In genomic region chr9:123825337-123825736, GRCh38 we compare ENCODE assay signal across 14 cellular contexts.
A peak's percentile ranks its signal among the peaks of the same experiment; 100 is the strongest.
DNase-seq lines count a peak whose midpoint lies in the region; ATAC-seq, FAIRE-seq and TF ChIP-seq lines count a peak whose summit lies in the region.
"Had no signal": no experiment of that assay in that cellular context is flagged by ENCODE, and none has a peak within 500 bp of the region (broad histone marks: within the 10 kb centered on the region; RNA-seq: fewer than 3 reads in every experiment).

No MANE protein-coding gene starts in this region.

- H3K27me3 Mint-ChIP-seq in MCF 10A (ENCODE audit: insufficient read depth, unreplicated experiment) = no peaks in the 10 kb centered on the region
- H3K27me3 Mint-ChIP-seq: T-helper 17 cell had no signal

- intact Hi-C loops in MCF 10A (cut with micrococcal nuclease) = no loop called here
- intact Hi-C loops in breast epithelium (cut with DNase I; ENCODE audit: low total_unique reads) = no loop called here

- no peak for FAIRE-seq in urothelium cell line (lab: Jason Lieb, UNC)

- BruUV-seq in MCF 10A (replicated peaks; lab: Mats Ljungman, UMichigan) = no TSS peak

- no peaks in the 10 kb centered on the region for H3K4me1 Mint-ChIP-seq in MCF 10A (ENCODE audit: insufficient read depth, unreplicated experiment)

- ATAC-seq in HG03521 (IDR thresholded peaks at IDR 0.05; ENCODE audit: unreplicated experiment) = no peak
- ATAC-seq: activated CD8-positive, alpha-beta T cell treated with anti-CD3 and anti-CD28 coated beads, Interleukin-2, amount 10 ng/mL, durations not matched to agents 7 days and 5 days; lower lobe of right lung; T-helper 17 cell had no signal

- H3K4me3 ChIP-seq in breast epithelium (no peak overlapping the region), fibroblast of pulmonary artery (replicated peaks; ENCODE audit: low read depth, low read length) (no peak overlapping the region)
- H3K4me3 ChIP-seq: lower lobe of right lung had no signal

- H3K9me3 ChIP-seq in breast epithelium = peaks cover 0 to 25% of the 10 kb centered on the region in 2 donors

- TF ChIP-seq CTCF in MCF 10A (IDR thresholded peaks at IDR 0.05; ENCODE audit: unreplicated experiment) = no peak
- TF ChIP-seq CTCF in breast epithelium (IDR thresholded peaks at IDR 0.05) = no peak
- peak; percentile 23 for TF ChIP-seq CTCF in fibroblast of pulmonary artery (IDR thresholded peaks at IDR 0.05; ENCODE audit: low read length, missing control alignments)

- no peaks in the 10 kb centered on the region for H3K4me1 ChIP-seq in breast epithelium
- H3K4me1 ChIP-seq: lower lobe of right lung had no signal

- no peak overlapping the region for H3K27ac ChIP-seq in breast epithelium
- H3K27ac ChIP-seq: lower lobe of right lung had no signal

- TF ChIP-seq POLR2A in breast epithelium (IDR thresholded peaks at IDR 0.05) = no peak

- DNase-seq in MCF 10A (ENCODE audit: unreplicated experiment) (peak; percentile 8), breast epithelium (ENCODE audit: low spot score in 2 of 2) (no peak), SK-N-DZ (ENCODE audit: low spot score) (peak; percentile 7), fibroblast of pulmonary artery (ENCODE audit: low read depth) (peak; percentile 18), urothelium cell line (ENCODE audit: low spot score) (peak; percentile 13), ecto neural progenitor cell (ENCODE audit: low spot score) (no peak)
- no peak for DNase-seq in activated T-cell treated with anti-CD3 and anti-CD28 coated beads, Interleukin-2, amount 50 U/mL, for 48 hours
- DNase-seq: activated CD8-positive, alpha-beta T cell treated with anti-CD3 and anti-CD28 coated beads, Interleukin-2, amount 10 ng/mL, durations not matched to agents 7 days and 5 days; cerebellar nuclear complex; KBM-7; lower lobe of right lung; occipital lobe; T-helper 17 cell had no signal

- no peak overlapping the region for H3K27ac Mint-ChIP-seq in MCF 10A (ENCODE audit: low read depth, unreplicated experiment)
- H3K27ac Mint-ChIP-seq: activated CD8-positive, alpha-beta T cell treated with anti-CD3 and anti-CD28 coated beads, Interleukin-2, amount 10 ng/mL, durations not matched to agents 7 days and 5 days; T-helper 17 cell had no signal

- no peak overlapping the region for H3K4me3 Mint-ChIP-seq in MCF 10A (ENCODE audit: unreplicated experiment)
- H3K4me3 Mint-ChIP-seq: activated CD8-positive, alpha-beta T cell treated with anti-CD3 and anti-CD28 coated beads, Interleukin-2, amount 10 ng/mL, durations not matched to agents 7 days and 5 days; T-helper 17 cell had no signal

- no peaks in the 10 kb centered on the region for H3K36me3 ChIP-seq in breast epithelium
- H3K36me3 ChIP-seq: lower lobe of right lung had no signal

- H3K36me3 Mint-ChIP-seq in MCF 10A (ENCODE audit: insufficient read depth, unreplicated experiment) = peaks cover 5% of the 10 kb centered on the region

- POLR2A ChIA-PET in MCF 10A (lab: Yijun Ruan, JAX) = interaction anchor here (0.6 to 1.5 kb wide), 4 partner anchors 8 to 231 kb away, joined by 3 read pairs; no protein-coding TSS in a partner anchor

- CTCF ChIA-PET in MCF 10A (lab: Yijun Ruan, JAX) = no interaction called here

- peaks cover 38% of the 10 kb centered on the region for H3K9me3 Mint-ChIP-seq in MCF 10A (ENCODE audit: unreplicated experiment)

- H3K27me3 ChIP-seq in breast epithelium = no peaks in the 10 kb centered on the region

Comparison
In these comparisons a context has a peak if more than half of its experiments do, and no peak if none do; other contexts are left out.
1. DNase-seq: peak in MCF 10A (single experiment), SK-N-DZ (single experiment), fibroblast of pulmonary artery (single experiment) and urothelium cell line (single experiment); none in breast epithelium (0 of 2), activated T-cell treated with anti-CD3 and anti-CD28 coated beads, Interleukin-2, amount 50 U/mL, for 48 hours (0 of 2) and ecto neural progenitor cell (single experiment).